8 cellular contexts compared by ENCODE assay signal in genomic region chr13:109131698-109132257, GRCh38.
DNase-seq lines count a peak whose midpoint lies in the region; ATAC-seq and TF ChIP-seq lines count a peak whose summit lies in the region.

No MANE protein-coding gene starts in this region.

- no peaks in the 10 kb centered on the region for H3K27me3 ChIP-seq in prostate gland (replicated peaks; ENCODE audit: insufficient read depth)

- H3K4me1 ChIP-seq in prostate gland (replicated peaks) = no peaks in the 10 kb centered on the region

- no peak for TF ChIP-seq POLR2A in prostate gland (IDR thresholded peaks at IDR 0.05)

- no peaks in the 10 kb centered on the region for H3K36me3 ChIP-seq in prostate gland

- TF ChIP-seq CTCF in fibroblast of pulmonary artery (IDR thresholded peaks at IDR 0.05; ENCODE audit: low read length, missing control alignments) (no peak), prostate gland (IDR thresholded peaks at IDR 0.05) (no peak)

- H3K27ac ChIP-seq in prostate gland = no peak overlapping the region

- ATAC-seq in GM21526 (IDR thresholded peaks at IDR 0.05; ENCODE audit: low FRiP score, unreplicated experiment) = peak; percentile 94
- peak; percentile 80 for ATAC-seq in HG03565 (IDR thresholded peaks at IDR 0.05; ENCODE audit: unreplicated experiment)

- WGBS in prostate gland = 48% methylated on average over 10 of the region's 10 CpGs

- intact Hi-C loops in prostate gland (cut with DNase I) = no loop called here

- peak; percentile 51 for DNase-seq in CD1c-positive myeloid dendritic cell (ENCODE audit: extremely low spot score)
- peak; percentile 24 for DNase-seq in fibroblast of pulmonary artery (ENCODE audit: low read depth)
- DNase-seq in T-helper 1 cell = no peak
- DNase-seq in prostate gland (ENCODE audit: low spot score) = no peak
- no peak for DNase-seq in NCI-H2107 treated with DMSO at 0.1 percent for 48 hours (lab: John Stamatoyannopoulos, UW; ENCODE audit: unreplicated experiment)
- DNase-seq in H4 (ENCODE audit: low spot score) = no peak

- H3K9me3 ChIP-seq in prostate gland = no peaks in the 10 kb centered on the region

- no peak overlapping the region for H3K4me3 ChIP-seq in fibroblast of pulmonary artery (replicated peaks; ENCODE audit: low read depth, low read length)
- H3K4me3 ChIP-seq in prostate gland = no peak overlapping the region

Comparison
In these comparisons a context has a peak if more than half of its experiments do, and no peak if none do; other contexts are left out.
1. DNase-seq: peak in CD1c-positive myeloid dendritic cell (single experiment) and fibroblast of pulmonary artery (single experiment); none in T-helper 1 cell (0 of 5), prostate gland (single experiment), NCI-H2107 treated with DMSO at 0.1 percent for 48 hours (single experiment) and H4 (single experiment).